Comparison of ENCODE assay signal across 10 cellular contexts in the genomic region with DNA sequence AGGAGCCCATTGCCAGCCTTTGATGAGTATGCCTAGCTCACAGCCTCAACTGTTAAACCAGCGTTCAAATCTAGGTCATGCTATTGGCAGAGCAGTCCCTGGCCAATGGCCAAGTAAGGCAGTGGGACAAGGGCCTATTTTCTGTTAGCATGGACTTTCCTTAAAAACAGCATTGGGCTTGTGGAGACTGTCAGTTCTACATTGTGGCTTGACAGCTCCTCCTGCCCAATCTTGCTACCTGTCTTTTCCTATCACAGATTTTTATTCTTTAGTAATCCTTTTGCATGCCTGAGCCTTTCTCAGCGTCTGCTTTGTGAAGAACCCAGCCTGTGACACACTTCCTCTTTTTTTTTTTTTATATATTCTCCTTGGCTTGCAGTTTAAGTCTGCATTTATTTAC. TPM values are rescaled to one million over a fixed set of nuclear protein-coding genes. Genes with fewer than 3 reads are reported as not detected.
DNase-seq lines count a peak whose midpoint lies in the region; ATAC-seq and TF ChIP-seq lines count a peak whose summit lies in the region.
"Had no signal": no experiment of that assay in that cellular context is flagged by ENCODE, and none has a peak within 500 bp of the region (broad histone marks: within the 10 kb centered on the region; RNA-seq: fewer than 3 reads in every experiment).

No MANE protein-coding gene starts in this region.

- peak; percentile 87 for DNase-seq in G401 (ENCODE audit: low spot score)
- DNase-seq in T-cell, result peak in 14 of 34 experiments; percentile 5 to 41 (median 22)
- DNase-seq in fibroblast of mammary gland (ENCODE audit: low read depth), result peak; percentile 60
- peak in 4 of 5 donors; percentile 32 to 75 (median 49) for DNase-seq in ovary
- no peak for DNase-seq in DMS 273 (lab: John Stamatoyannopoulos, UW; ENCODE audit: unreplicated experiment)
- no peak for DNase-seq in NCI-H1105 treated with DMSO at 0.1 percent for 48 hours (lab: John Stamatoyannopoulos, UW)
- no peak for DNase-seq in NCI-H748 (lab: John Stamatoyannopoulos, UW; ENCODE audit: unreplicated experiment)
- DNase-seq: NCI-H2081, trophoblast cell had no signal

- no peaks in the 10 kb centered on the region for H3K27me3 Mint-ChIP-seq in T-cell

- H3K4me3 ChIP-seq in fibroblast of mammary gland (ENCODE audit: control insufficient read depth, low read depth, low read length), result no peak overlapping the region
- no peak overlapping the region for H3K4me3 ChIP-seq in ovary

- no peak overlapping the region for H3K27ac ChIP-seq in ovary

- ATAC-seq in T-cell (replicated peaks in 1 of 4) (peak in 3 of 4 experiments; percentile 32 to 83 (median 45)), HG02642 (IDR thresholded peaks at IDR 0.05; ENCODE audit: poor library complexity, unreplicated experiment) (no peak)

- CTCF ChIA-PET in T-cell (lab: Charles Lee), result interaction anchor here (0.6 to 0.8 kb wide), 2 partner anchors 124 to 1222 kb away, joined by 4 read pairs; no protein-coding TSS in a partner anchor

- TF ChIP-seq POLR2A in ovary (IDR thresholded peaks at IDR 0.05), result no peak

- peak overlapping the region in 1 of 3 donors; percentile 34 for H3K4me3 Mint-ChIP-seq in T-cell

- H3K9me3 Mint-ChIP-seq in T-cell, result peaks cover 0 to 4% (median 0%) of the 10 kb centered on the region in 3 donors

- WGBS in ovary, 3 donors, result 47 to 57% (median 49%) methylated on average over 2 of the region's 2 CpGs

- peaks cover 24 to 26% (median 25%) of the 10 kb centered on the region in 3 donors for H3K4me1 Mint-ChIP-seq in T-cell

- no peaks in the 10 kb centered on the region for H3K4me1 ChIP-seq in ovary (ENCODE audit: insufficient read depth)

- intact Hi-C loops in ovary (cut with DNase I), result no loop called here

- in situ Hi-C loops in G401 (cut with HindIII; ENCODE audit: low sequenced_read_pairs), result no loop called here

- TF ChIP-seq EP300 in ovary (IDR thresholded peaks at IDR 0.05), result no peak

- TF ChIP-seq CTCF in fibroblast of mammary gland (conservative IDR thresholded peaks at IDR 0.05; ENCODE audit: control insufficient read depth, insufficient read depth, low read depth, low read length), result no peak
- no peak for TF ChIP-seq CTCF in ovary (IDR thresholded peaks at IDR 0.05)

- no peaks in the 10 kb centered on the region for H3K27me3 ChIP-seq in ovary

- no peaks in the 10 kb centered on the region for H3K36me3 ChIP-seq in ovary

- POLR2A ChIA-PET in T-cell (lab: Charles Lee), result interaction anchor here (0.7 to 1.4 kb wide), 3 partner anchors 23 to 51 kb away, joined by 3 to 6 read pairs (median 5); no protein-coding TSS in a partner anchor

- H3K36me3 Mint-ChIP-seq in T-cell, result peaks cover 57% of the 10 kb centered on the region

- H3K27ac Mint-ChIP-seq in T-cell, result peak overlapping the region; percentile 61 to 71

- no peaks in the 10 kb centered on the region for H3K9me3 ChIP-seq in ovary

RNA-seq across cellular contexts. Expression of a gene that starts 56.4 kb away (rescaled TPM):
- total RNA-seq in G401 (2014; rRNA removed; shearing (Covaris generic)), result 23.2 and 32.4 TPM in 2 replicates
- total RNA-seq in T-cell (100 to 1,000 TPM; 113 to 132 (median 128) TPM), ovary (10 to 100 TPM; 27.0 to 40.3 (median 36.2) TPM)
- polyA plus RNA-seq in ovary, result 10 to 100 TPM; 20.5 to 21.3 TPM

Comparison
In these comparisons a context has a peak if more than half of its experiments do, and no peak if none do; other contexts are left out.
1. DNase-seq: peak in G401 (single experiment), fibroblast of mammary gland (single experiment) and ovary (4 of 5); none in DMS 273 (single experiment), NCI-H1105 treated with DMSO at 0.1 percent for 48 hours (single experiment) and NCI-H748 (single experiment).